1 cellular context compared by ENCODE assay signal in the genomic region with DNA sequence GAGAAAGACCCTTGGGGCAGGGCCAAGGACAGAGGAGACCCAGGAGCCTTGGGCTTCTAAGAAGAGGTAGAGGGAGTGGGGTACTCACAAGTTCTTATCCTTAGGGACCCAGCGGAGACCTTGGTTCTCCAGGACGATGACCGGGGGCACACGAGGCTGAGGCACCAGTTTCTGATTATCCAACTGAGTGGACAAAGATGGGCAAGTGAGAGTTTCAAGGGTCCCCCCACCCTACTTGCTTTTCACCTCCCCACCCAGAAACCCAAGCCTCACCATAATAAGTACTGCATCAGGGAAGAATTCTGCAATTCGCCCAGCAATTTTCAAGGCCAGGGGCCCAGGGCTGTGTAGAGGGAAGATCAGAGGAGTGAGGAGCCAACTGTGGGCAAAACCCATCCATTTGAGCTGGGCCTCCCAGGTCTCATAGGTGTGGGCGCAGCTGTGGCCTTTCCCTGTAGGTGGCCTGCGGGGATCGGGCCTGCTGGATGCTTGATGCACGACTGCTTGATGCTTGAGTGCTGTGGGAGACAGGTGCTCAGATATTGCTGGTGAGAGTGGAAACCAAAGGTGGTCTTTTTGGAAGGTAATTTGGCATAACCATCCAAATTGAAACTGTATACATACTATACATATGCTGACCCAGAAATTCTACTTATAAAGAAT.
TF ChIP-seq lines count a peak whose summit lies in the region.

No MANE protein-coding gene starts in this region.

TF ChIP-seq in GM23338, 12 proteins besides CTCF, POLR2A, EP300 and RAD21:
- no peak for TF ChIP-seq ETS1 (IDR thresholded peaks at IDR 0.05)
- TF ChIP-seq, protein P1, sequence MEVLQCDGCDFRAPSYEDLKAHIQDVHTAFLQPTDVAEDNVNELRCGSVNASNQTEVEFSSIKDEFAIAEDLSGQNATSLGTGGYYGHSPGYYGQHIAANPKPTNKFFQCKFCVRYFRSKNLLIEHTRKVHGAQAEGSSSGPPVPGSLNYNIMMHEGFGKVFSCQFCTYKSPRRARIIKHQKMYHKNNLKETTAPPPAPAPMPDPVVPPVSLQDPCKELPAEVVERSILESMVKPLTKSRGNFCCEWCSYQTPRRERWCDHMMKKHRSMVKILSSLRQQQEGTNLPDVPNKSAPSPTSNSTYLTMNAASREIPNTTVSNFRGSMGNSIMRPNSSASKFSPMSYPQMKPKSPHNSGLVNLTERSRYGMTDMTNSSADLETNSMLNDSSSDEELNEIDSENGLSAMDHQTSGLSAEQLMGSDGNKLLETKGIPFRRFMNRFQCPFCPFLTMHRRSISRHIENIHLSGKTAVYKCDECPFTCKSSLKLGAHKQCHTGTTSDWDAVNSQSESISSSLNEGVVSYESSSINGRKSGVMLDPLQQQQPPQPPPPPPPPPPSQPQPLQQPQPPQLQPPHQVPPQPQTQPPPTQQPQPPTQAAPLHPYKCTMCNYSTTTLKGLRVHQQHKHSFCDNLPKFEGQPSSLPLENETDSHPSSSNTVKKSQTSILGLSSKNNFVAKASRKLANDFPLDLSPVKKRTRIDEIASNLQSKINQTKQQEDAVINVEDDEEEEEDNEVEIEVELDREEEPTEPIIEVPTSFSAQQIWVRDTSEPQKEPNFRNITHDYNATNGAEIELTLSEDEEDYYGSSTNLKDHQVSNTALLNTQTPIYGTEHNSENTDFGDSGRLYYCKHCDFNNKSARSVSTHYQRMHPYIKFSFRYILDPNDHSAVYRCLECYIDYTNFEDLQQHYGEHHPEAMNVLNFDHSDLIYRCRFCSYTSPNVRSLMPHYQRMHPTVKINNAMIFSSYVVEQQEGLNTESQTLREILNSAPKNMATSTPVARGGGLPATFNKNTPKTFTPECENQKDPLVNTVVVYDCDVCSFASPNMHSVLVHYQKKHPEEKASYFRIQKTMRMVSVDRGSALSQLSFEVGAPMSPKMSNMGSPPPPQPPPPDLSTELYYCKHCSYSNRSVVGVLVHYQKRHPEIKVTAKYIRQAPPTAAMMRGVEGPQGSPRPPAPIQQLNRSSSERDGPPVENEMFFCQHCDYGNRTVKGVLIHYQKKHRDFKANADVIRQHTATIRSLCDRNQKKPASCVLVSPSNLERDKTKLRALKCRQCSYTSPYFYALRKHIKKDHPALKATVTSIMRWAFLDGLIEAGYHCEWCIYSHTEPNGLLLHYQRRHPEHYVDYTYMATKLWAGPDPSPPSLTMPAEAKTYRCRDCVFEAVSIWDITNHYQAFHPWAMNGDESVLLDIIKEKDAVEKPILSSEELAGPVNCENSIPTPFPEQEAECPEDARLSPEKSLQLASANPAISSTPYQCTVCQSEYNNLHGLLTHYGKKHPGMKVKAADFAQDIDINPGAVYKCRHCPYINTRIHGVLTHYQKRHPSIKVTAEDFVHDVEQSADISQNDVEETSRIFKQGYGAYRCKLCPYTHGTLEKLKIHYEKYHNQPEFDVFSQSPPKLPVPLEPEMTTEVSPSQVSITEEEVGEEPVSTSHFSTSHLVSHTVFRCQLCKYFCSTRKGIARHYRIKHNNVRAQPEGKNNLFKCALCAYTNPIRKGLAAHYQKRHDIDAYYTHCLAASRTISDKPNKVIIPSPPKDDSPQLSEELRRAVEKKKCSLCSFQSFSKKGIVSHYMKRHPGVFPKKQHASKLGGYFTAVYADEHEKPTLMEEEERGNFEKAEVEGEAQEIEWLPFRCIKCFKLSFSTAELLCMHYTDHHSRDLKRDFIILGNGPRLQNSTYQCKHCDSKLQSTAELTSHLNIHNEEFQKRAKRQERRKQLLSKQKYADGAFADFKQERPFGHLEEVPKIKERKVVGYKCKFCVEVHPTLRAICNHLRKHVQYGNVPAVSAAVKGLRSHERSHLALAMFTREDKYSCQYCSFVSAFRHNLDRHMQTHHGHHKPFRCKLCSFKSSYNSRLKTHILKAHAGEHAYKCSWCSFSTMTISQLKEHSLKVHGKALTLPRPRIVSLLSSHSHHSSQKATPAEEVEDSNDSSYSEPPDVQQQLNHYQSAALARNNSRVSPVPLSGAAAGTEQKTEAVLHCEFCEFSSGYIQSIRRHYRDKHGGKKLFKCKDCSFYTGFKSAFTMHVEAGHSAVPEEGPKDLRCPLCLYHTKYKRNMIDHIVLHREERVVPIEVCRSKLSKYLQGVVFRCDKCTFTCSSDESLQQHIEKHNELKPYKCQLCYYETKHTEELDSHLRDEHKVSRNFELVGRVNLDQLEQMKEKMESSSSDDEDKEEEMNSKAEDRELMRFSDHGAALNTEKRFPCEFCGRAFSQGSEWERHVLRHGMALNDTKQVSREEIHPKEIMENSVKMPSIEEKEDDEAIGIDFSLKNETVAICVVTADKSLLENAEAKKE (CRISPR knock-in tag; IDR thresholded peaks at IDR 0.05): no peak
- no peak for TF ChIP-seq ZNF114 (CRISPR knock-in tag; IDR thresholded peaks at IDR 0.05)
- no peak for TF ChIP-seq JUNB (IDR thresholded peaks at IDR 0.05; ENCODE audit: unreplicated experiment)
- TF ChIP-seq, protein P2, sequence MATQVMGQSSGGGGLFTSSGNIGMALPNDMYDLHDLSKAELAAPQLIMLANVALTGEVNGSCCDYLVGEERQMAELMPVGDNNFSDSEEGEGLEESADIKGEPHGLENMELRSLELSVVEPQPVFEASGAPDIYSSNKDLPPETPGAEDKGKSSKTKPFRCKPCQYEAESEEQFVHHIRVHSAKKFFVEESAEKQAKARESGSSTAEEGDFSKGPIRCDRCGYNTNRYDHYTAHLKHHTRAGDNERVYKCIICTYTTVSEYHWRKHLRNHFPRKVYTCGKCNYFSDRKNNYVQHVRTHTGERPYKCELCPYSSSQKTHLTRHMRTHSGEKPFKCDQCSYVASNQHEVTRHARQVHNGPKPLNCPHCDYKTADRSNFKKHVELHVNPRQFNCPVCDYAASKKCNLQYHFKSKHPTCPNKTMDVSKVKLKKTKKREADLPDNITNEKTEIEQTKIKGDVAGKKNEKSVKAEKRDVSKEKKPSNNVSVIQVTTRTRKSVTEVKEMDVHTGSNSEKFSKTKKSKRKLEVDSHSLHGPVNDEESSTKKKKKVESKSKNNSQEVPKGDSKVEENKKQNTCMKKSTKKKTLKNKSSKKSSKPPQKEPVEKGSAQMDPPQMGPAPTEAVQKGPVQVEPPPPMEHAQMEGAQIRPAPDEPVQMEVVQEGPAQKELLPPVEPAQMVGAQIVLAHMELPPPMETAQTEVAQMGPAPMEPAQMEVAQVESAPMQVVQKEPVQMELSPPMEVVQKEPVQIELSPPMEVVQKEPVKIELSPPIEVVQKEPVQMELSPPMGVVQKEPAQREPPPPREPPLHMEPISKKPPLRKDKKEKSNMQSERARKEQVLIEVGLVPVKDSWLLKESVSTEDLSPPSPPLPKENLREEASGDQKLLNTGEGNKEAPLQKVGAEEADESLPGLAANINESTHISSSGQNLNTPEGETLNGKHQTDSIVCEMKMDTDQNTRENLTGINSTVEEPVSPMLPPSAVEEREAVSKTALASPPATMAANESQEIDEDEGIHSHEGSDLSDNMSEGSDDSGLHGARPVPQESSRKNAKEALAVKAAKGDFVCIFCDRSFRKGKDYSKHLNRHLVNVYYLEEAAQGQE (IDR thresholded peaks at IDR 0.05; ENCODE audit: unreplicated experiment): no peak
- TF ChIP-seq CREB1 (CRISPR knock-in tag; IDR thresholded peaks at IDR 0.05; ENCODE audit: low read depth): no peak
- TF ChIP-seq ZNF331 (CRISPR knock-in tag; IDR thresholded peaks at IDR 0.05; ENCODE audit: low read depth): no peak
- no peak for TF ChIP-seq STAT1 (IDR thresholded peaks at IDR 0.05; ENCODE audit: unreplicated experiment)
- no peak for TF ChIP-seq EZH2phosphoT487 (IDR thresholded peaks at IDR 0.05; ENCODE audit: unreplicated experiment)
- no peak for TF ChIP-seq POLR2AphosphoS5 (IDR thresholded peaks at IDR 0.05; ENCODE audit: low read depth)
- no peak for TF ChIP-seq NANOG (IDR thresholded peaks at IDR 0.05; ENCODE audit: borderline replicate concordance)
- no peak for TF ChIP-seq EZH2 (IDR thresholded peaks at IDR 0.05; ENCODE audit: low read depth, unreplicated experiment)
